In genomic region chr17:65278050-65278819, GRCh38 we compare ENCODE assay signal across 9 cellular contexts.
DNase-seq lines count a peak whose midpoint lies in the region; ATAC-seq and TF ChIP-seq lines count a peak whose summit lies in the region.
"Had no signal": no experiment of that assay in that cellular context is flagged by ENCODE, and none has a peak within 500 bp of the region (broad histone marks: within the 10 kb centered on the region; RNA-seq: fewer than 3 reads in every experiment).

No MANE protein-coding gene starts in this region.

- H3K27ac ChIP-seq in foreskin keratinocyte (no peak overlapping the region), trophoblast cell (ENCODE audit: low read depth, low read length) (no peak overlapping the region)

- peaks cover 37% of the 10 kb centered on the region for H3K27me3 Mint-ChIP-seq in activated CD8-positive, alpha-beta memory T cell treated with anti-CD3 and anti-CD28 coated beads, Interleukin-2, amount 10 ng/mL, durations not matched to agents 7 days and 5 days

- no peaks in the 10 kb centered on the region for H3K9me3 Mint-ChIP-seq in activated CD8-positive, alpha-beta memory T cell treated with anti-CD3 and anti-CD28 coated beads, Interleukin-2, amount 10 ng/mL, durations not matched to agents 7 days and 5 days (ENCODE audit: low read depth)
- H3K9me3 Mint-ChIP-seq: activated B cell treated with CpG ODN at 0.5 μM for 24 hours had no signal

- no peak overlapping the region for H2BK12ac ChIP-seq in trophoblast cell (ENCODE audit: low read length)

- no peak overlapping the region for H3K4me2 ChIP-seq in trophoblast cell (ENCODE audit: low read length)

- H2AK5ac ChIP-seq in trophoblast cell (ENCODE audit: low read length) = no peak overlapping the region

- H3K79me2 ChIP-seq in trophoblast cell (ENCODE audit: control insufficient read depth, insufficient read depth, low read length, poor library complexity) = no peaks in the 10 kb centered on the region

- no peak overlapping the region for H4K8ac ChIP-seq in trophoblast cell (ENCODE audit: low read depth, low read length)

- peaks cover 17% of the 10 kb centered on the region for H3K4me1 Mint-ChIP-seq in activated CD8-positive, alpha-beta memory T cell treated with anti-CD3 and anti-CD28 coated beads, Interleukin-2, amount 10 ng/mL, durations not matched to agents 7 days and 5 days

- H3K4me1 ChIP-seq in foreskin keratinocyte (no peaks in the 10 kb centered on the region), trophoblast cell (ENCODE audit: control insufficient read depth in 1 of 2, insufficient read depth in 2 of 2, low read length in 2 of 2) (peaks cover 0 to 7% of the 10 kb centered on the region in 2 experiments)

- no peaks in the 10 kb centered on the region for H3K79me1 ChIP-seq in trophoblast cell (ENCODE audit: low read length)

- no peak overlapping the region for H2AFZ ChIP-seq in trophoblast cell (ENCODE audit: insufficient read depth, low read length, poor library complexity)

- no peaks in the 10 kb centered on the region for H3K36me3 ChIP-seq in trophoblast cell (ENCODE audit: control insufficient read depth in 1 of 2, insufficient read depth in 2 of 2, low read length in 2 of 2)

- DNase-seq in DMS153 treated with DMSO at 0.1 percent for 48 hours (lab: John Stamatoyannopoulos, UW; ENCODE audit: unreplicated experiment) = peak; percentile 15
- DNase-seq in DMS153 (lab: John Stamatoyannopoulos, UW) = no peak
- peak; percentile 12 for DNase-seq in NCI-H146 treated with DMSO at 0.1 percent for 48 hours (lab: John Stamatoyannopoulos, UW; ENCODE audit: unreplicated experiment)
- DNase-seq in activated CD8-positive, alpha-beta memory T cell treated with anti-CD3 and anti-CD28 coated beads, Interleukin-2, amount 10 ng/mL, durations not matched to agents 7 days and 5 days = peak; percentile 46
- no peak for DNase-seq in foreskin keratinocyte
- peak; percentile 61 to 76 for DNase-seq in trophoblast cell
- DNase-seq: activated B cell treated with CpG ODN at 0.5 μM for 24 hours had no signal

- H3K4me3 ChIP-seq in trophoblast cell (ENCODE audit: low read depth, low read length) = no peak overlapping the region

- H3K27ac Mint-ChIP-seq in activated CD8-positive, alpha-beta memory T cell treated with anti-CD3 and anti-CD28 coated beads, Interleukin-2, amount 10 ng/mL, durations not matched to agents 7 days and 5 days = no peak overlapping the region
- H3K27ac Mint-ChIP-seq: activated B cell treated with CpG ODN at 0.5 μM for 24 hours had no signal

- no peak for ATAC-seq in activated CD8-positive, alpha-beta memory T cell treated with anti-CD3 and anti-CD28 coated beads, Interleukin-2, amount 10 ng/mL, durations not matched to agents 7 days and 5 days
- ATAC-seq in foreskin keratinocyte (peak; percentile 76), HG03460 (IDR thresholded peaks at IDR 0.05; ENCODE audit: unreplicated experiment) (no peak), GM21528 (IDR thresholded peaks at IDR 0.05; ENCODE audit: low FRiP score, unreplicated experiment) (no peak)

- H2BK120ac ChIP-seq in trophoblast cell (ENCODE audit: insufficient read depth, low read length, poor library complexity) = no peak overlapping the region

- H3K14ac ChIP-seq in trophoblast cell (ENCODE audit: low read length) = no peak overlapping the region

- H3K9ac ChIP-seq in trophoblast cell (ENCODE audit: low read length) = no peak overlapping the region

- H3K18ac ChIP-seq in trophoblast cell (ENCODE audit: low read length) = no peak overlapping the region

- 100% methylated on average over 1 of the region's 12 CpGs for WGBS in trophoblast cell (ENCODE audit: extremely low coverage, insufficient coverage, insufficient read length)

- no peak overlapping the region for H3K4ac ChIP-seq in trophoblast cell (ENCODE audit: low read depth, low read length)

- no peak overlapping the region for H2BK5ac ChIP-seq in trophoblast cell (ENCODE audit: low read depth, low read length, poor library complexity)

- no peaks in the 10 kb centered on the region for H3K9me3 ChIP-seq in trophoblast cell (ENCODE audit: insufficient read depth, low read depth, low read length)

- CTCF ChIA-PET in activated CD8-positive, alpha-beta memory T cell treated with anti-CD3 and anti-CD28 coated beads, Interleukin-2, amount 10 ng/mL, durations not matched to agents 7 days and 5 days (lab: Charles Lee) = interaction anchor here (1.5 to 1.7 kb wide), 2 partner anchors 16 to 887 kb away, joined by 3 to 5 read pairs; no protein-coding TSS in a partner anchor

- no peak overlapping the region for H3K23ac ChIP-seq in trophoblast cell (ENCODE audit: low read length)

- no peak overlapping the region for H4K91ac ChIP-seq in trophoblast cell (ENCODE audit: low read depth, low read length)

- H3K4me3 Mint-ChIP-seq in activated CD8-positive, alpha-beta memory T cell treated with anti-CD3 and anti-CD28 coated beads, Interleukin-2, amount 10 ng/mL, durations not matched to agents 7 days and 5 days = no peak overlapping the region
- H3K4me3 Mint-ChIP-seq: activated B cell treated with CpG ODN at 0.5 μM for 24 hours had no signal

- H4K12ac ChIP-seq in trophoblast cell (ENCODE audit: low read depth, low read length) = no peak overlapping the region

- H3K27me3 ChIP-seq in foreskin keratinocyte = peaks cover 18% of the 10 kb centered on the region
- H3K27me3 ChIP-seq in trophoblast cell (ENCODE audit: insufficient read depth, low read length) = no peaks in the 10 kb centered on the region

- peak; percentile 56 for TF ChIP-seq CTCF in foreskin keratinocyte (conservative IDR thresholded peaks at IDR 0.05)

- no peaks in the 10 kb centered on the region for H3K36me3 Mint-ChIP-seq in activated CD8-positive, alpha-beta memory T cell treated with anti-CD3 and anti-CD28 coated beads, Interleukin-2, amount 10 ng/mL, durations not matched to agents 7 days and 5 days

Comparison
In these comparisons a context has a peak if more than half of its experiments do, and no peak if none do; other contexts are left out.
1. DNase-seq: peak in DMS153 treated with DMSO at 0.1 percent for 48 hours (single experiment), NCI-H146 treated with DMSO at 0.1 percent for 48 hours (single experiment), activated CD8-positive, alpha-beta memory T cell treated with anti-CD3 and anti-CD28 coated beads, Interleukin-2, amount 10 ng/mL, durations not matched to agents 7 days and 5 days (single experiment) and trophoblast cell (2 of 2); none in DMS153 (single experiment) and foreskin keratinocyte (0 of 2).